In the genomic region with DNA sequence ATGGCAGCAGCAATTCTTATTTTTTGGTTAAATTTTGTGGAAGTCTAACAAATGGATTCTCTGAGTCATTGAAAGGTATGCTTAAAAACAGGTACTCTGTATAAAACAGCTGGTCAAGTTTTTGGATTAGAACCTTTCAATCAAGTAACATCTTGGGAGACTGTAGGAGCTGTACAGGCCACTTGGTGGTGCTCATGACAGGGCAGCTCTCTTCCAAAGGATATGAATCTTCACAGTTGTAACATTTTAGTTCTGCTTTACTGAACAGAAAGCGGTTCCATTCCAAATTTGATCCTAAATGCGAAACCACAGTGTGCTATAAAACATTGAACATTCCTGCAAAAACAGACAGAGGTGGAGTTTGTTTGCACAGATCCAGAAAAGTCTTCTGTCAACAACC, we compare ENCODE assay signal across 2 cellular contexts.
TF ChIP-seq lines count a peak whose summit lies in the region.

No MANE protein-coding gene starts in this region.

TF ChIP-seq in K562, 482 proteins besides CTCF, POLR2A, EP300 and RAD21 (continued from another document):
- TF ChIP-seq SMC3 (conservative IDR thresholded peaks at IDR 0.05; ENCODE audit: insufficient read depth, low read depth, low read length) (0 out of 2 replicates have a peak, but pooled peaks have one; percentile 20), OTX1 (CRISPR knock-in tag; IDR thresholded peaks at IDR 0.05) (no peak), DEAF1 (CRISPR knock-in tag; IDR thresholded peaks at IDR 0.05) (peak; percentile 45; the same call in 1 of the 2 replicates)

TF ChIP-seq in HepG2, 621 proteins besides CTCF, POLR2A, EP300 and RAD21 (continued from another document):
- TF ChIP-seq GZF1 (CRISPR knock-in tag; IDR thresholded peaks at IDR 0.05): no peak
- TF ChIP-seq, protein P1, sequence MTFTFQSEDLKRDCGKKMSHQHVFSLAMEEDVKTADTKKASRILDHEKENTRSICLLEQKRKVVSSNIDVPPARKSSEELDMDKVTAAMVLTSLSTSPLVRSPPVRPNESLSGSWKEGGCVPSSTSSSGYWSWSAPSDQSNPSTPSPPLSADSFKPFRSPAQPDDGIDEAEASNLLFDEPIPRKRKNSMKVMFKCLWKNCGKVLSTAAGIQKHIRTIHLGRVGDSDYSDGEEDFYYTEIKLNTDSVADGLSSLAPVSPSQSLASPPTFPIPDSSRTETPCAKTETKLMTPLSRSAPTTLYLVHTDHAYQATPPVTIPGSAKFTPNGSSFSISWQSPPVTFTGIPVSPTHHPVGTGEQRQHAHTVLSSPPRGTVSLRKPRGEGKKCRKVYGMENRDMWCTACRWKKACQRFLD (CRISPR knock-in tag; IDR thresholded peaks at IDR 0.05; ENCODE audit: borderline replicate concordance): no peak
- TF ChIP-seq, protein P2, sequence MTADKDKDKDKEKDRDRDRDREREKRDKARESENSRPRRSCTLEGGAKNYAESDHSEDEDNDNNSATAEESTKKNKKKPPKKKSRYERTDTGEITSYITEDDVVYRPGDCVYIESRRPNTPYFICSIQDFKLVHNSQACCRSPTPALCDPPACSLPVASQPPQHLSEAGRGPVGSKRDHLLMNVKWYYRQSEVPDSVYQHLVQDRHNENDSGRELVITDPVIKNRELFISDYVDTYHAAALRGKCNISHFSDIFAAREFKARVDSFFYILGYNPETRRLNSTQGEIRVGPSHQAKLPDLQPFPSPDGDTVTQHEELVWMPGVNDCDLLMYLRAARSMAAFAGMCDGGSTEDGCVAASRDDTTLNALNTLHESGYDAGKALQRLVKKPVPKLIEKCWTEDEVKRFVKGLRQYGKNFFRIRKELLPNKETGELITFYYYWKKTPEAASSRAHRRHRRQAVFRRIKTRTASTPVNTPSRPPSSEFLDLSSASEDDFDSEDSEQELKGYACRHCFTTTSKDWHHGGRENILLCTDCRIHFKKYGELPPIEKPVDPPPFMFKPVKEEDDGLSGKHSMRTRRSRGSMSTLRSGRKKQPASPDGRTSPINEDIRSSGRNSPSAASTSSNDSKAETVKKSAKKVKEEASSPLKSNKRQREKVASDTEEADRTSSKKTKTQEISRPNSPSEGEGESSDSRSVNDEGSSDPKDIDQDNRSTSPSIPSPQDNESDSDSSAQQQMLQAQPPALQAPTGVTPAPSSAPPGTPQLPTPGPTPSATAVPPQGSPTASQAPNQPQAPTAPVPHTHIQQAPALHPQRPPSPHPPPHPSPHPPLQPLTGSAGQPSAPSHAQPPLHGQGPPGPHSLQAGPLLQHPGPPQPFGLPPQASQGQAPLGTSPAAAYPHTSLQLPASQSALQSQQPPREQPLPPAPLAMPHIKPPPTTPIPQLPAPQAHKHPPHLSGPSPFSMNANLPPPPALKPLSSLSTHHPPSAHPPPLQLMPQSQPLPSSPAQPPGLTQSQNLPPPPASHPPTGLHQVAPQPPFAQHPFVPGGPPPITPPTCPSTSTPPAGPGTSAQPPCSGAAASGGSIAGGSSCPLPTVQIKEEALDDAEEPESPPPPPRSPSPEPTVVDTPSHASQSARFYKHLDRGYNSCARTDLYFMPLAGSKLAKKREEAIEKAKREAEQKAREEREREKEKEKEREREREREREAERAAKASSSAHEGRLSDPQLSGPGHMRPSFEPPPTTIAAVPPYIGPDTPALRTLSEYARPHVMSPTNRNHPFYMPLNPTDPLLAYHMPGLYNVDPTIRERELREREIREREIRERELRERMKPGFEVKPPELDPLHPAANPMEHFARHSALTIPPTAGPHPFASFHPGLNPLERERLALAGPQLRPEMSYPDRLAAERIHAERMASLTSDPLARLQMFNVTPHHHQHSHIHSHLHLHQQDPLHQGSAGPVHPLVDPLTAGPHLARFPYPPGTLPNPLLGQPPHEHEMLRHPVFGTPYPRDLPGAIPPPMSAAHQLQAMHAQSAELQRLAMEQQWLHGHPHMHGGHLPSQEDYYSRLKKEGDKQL (CRISPR knock-in tag; IDR thresholded peaks at IDR 0.05; ENCODE audit: low read depth): no peak
TF ChIP-seq in HepG2: peak in this region for 2.
